9 cellular contexts compared by ENCODE assay signal in genomic region chrX:135050603-135051002, GRCh38. TPM values are rescaled to one million over a fixed set of nuclear protein-coding genes. Genes with fewer than 3 reads are reported as not detected.
DNase-seq lines count a peak whose midpoint lies in the region; ATAC-seq and TF ChIP-seq lines count a peak whose summit lies in the region.
"Had no signal": no experiment of that assay in that cellular context is flagged by ENCODE, and none has a peak within 500 bp of the region (broad histone marks: within the 10 kb centered on the region; RNA-seq: fewer than 3 reads in every experiment).

No MANE protein-coding gene starts in this region.

- H4K20me1 ChIP-seq in GM23248 (ENCODE audit: insufficient read depth) = no peaks in the 10 kb centered on the region; the same call in 1 of the 2 replicates

- H3K9me3 ChIP-seq in GM23248 (ENCODE audit: low read depth) (no peaks in the 10 kb centered on the region), T-helper 17 cell (ENCODE audit: control insufficient read depth, low read length, poor library complexity, severe bottlenecking) (no peaks in the 10 kb centered on the region), psoas muscle (no peaks in the 10 kb centered on the region)

- peak overlapping the region; percentile 85 for H3K27ac Mint-ChIP-seq in T-helper 17 cell

- no peak for TF ChIP-seq CTCF in epithelial cell of proximal tubule (conservative IDR thresholded peaks at IDR 0.05; ENCODE audit: low read depth, low read length)
- TF ChIP-seq CTCF in psoas muscle (IDR thresholded peaks at IDR 0.05) = no peak
- no peak for TF ChIP-seq CTCF in lower leg skin (IDR thresholded peaks at IDR 0.05)

- 8 to 12% methylated on average over 3 of the region's 3 CpGs for WGBS in GM23248 (ENCODE audit: low coverage in 1 of 2, low lambda C conversion rate in 2 of 2, missing lambda C conversion rate in 2 of 2), 2 experiments
- WGBS in psoas muscle, 3 donors = 55 to 60% (median 57%) methylated on average over 3 of the region's 3 CpGs
- WGBS in lower leg skin, 2 donors = 72 to 78% methylated on average over 3 of the region's 3 CpGs

- H3K4me3 Mint-ChIP-seq in T-helper 17 cell = peak overlapping the region; percentile 88

- H3K4me2 ChIP-seq in GM23248 (ENCODE audit: unreplicated experiment) = peak overlapping the region; percentile 78

- H3K9me2 ChIP-seq in GM23248 (ENCODE audit: insufficient read depth) = no peaks in the 10 kb centered on the region

- peaks cover 5% of the 10 kb centered on the region; the same call in 1 of the 2 replicates for H3F3A ChIP-seq in GM23248 (ENCODE audit: insufficient read depth)

- H3K27me3 ChIP-seq in GM23248 (replicated peaks; ENCODE audit: insufficient read depth) (no peaks in the 10 kb centered on the region), psoas muscle (ENCODE audit: insufficient read depth in 3 of 3, low read length in 2 of 3) (no peaks in the 10 kb centered on the region)

- H3K27me3 Mint-ChIP-seq in T-helper 17 cell = no peaks in the 10 kb centered on the region

- no peak overlapping the region for H3K27ac ChIP-seq in GM23248
- peak overlapping the region; percentile 82 for H3K27ac ChIP-seq in psoas muscle

- DNase-seq in GM23248 = no peak
- DNase-seq in T-helper 17 cell = no peak
- no peak for DNase-seq in epithelial cell of proximal tubule (ENCODE audit: low read depth)
- no peak for DNase-seq in psoas muscle
- no peak for DNase-seq in lower leg skin (ENCODE audit: low spot score in 2 of 2)
- no peak for DNase-seq in NCI-H1048 (lab: John Stamatoyannopoulos, UW)

- in situ Hi-C loops in GM23248 (cut with MboI) = no loop called here

- ATAC-seq in T-helper 17 cell (no peak), psoas muscle (no peak), GM21529 (IDR thresholded peaks at IDR 0.05; ENCODE audit: unreplicated experiment) (no peak), GM18498 (IDR thresholded peaks at IDR 0.05; ENCODE audit: unreplicated experiment) (no peak)

- H3K36me3 Mint-ChIP-seq in T-helper 17 cell (ENCODE audit: low read depth) = no peaks in the 10 kb centered on the region

- H3K4me1 Mint-ChIP-seq in T-helper 17 cell = peaks cover 11% of the 10 kb centered on the region

- no peaks in the 10 kb centered on the region for H3K36me3 ChIP-seq in GM23248 (ENCODE audit: low read depth)
- H3K36me3 ChIP-seq in psoas muscle (ENCODE audit: insufficient read depth in 1 of 2, low read depth in 1 of 2) = peaks cover 0 to 12% of the 10 kb centered on the region in 2 donors

- H3K4me1 ChIP-seq in GM23248 (ENCODE audit: insufficient read depth) = peaks cover 10% of the 10 kb centered on the region
- no peaks in the 10 kb centered on the region for H3K4me1 ChIP-seq in psoas muscle

- peak overlapping the region; percentile 90 for H3K9ac ChIP-seq in GM23248

- no peak overlapping the region for H2AFZ ChIP-seq in GM23248

- no peak for TF ChIP-seq POLR2A in lower leg skin (IDR thresholded peaks at IDR 0.05)

- peaks cover 29% of the 10 kb centered on the region for H3K79me2 ChIP-seq in GM23248 (ENCODE audit: insufficient read depth)

- H3K4me3 ChIP-seq in GM23248 = peak overlapping the region; percentile 83
- peak overlapping the region; percentile 66 for H3K4me3 ChIP-seq in epithelial cell of proximal tubule (ENCODE audit: low read depth, low read length)
- H3K4me3 ChIP-seq in psoas muscle = peak overlapping the region; percentile 69
- H3K4me3 ChIP-seq in lower leg skin (ENCODE audit: low read depth, poor library complexity, severe bottlenecking) = no peak overlapping the region

- intact Hi-C loops in psoas muscle (cut with DNase I) = no loop called here
- intact Hi-C loops in lower leg skin (cut with DNase I; ENCODE audit: low total_unique reads) = no loop called here

RNA-seq across cellular contexts. Expression of gene RTL8A, which starts 1.3 kb away (rescaled TPM):
- 19.3 and 23.0 TPM in 2 replicates for total RNA-seq in GM23248 (2014; rRNA removed; shearing (Covaris generic))
- polyA plus RNA-seq in GM23248 (2016; fragmentation: Nextera tagmentation; extraction: Ambion mirVana) (168 and 179 TPM in 2 replicates), psoas muscle (10 to 100 TPM; 27.0 to 60.0 (median 30.2) TPM)
- total RNA-seq in T-helper 17 cell (1 to 10 TPM; 5.6 to 7.8 TPM), epithelial cell of proximal tubule (23.8 and 40.1 TPM in 2 replicates), psoas muscle (10 to 100 TPM; 12.1 to 16.3 (median 15.6) TPM), lower leg skin (10 to 100 TPM; 15.9 to 39.4 (median 23.6) TPM)

RNA-seq across cellular contexts. Expression of gene RTL8C, which starts 18.4 kb away (rescaled TPM):
- total RNA-seq in GM23248 (2014; rRNA removed; shearing (Covaris generic)) = 102 and 141 TPM in 2 replicates
- 486 and 491 TPM in 2 replicates for polyA plus RNA-seq in GM23248 (2016; fragmentation: Nextera tagmentation; extraction: Ambion mirVana)
- 1 to 10 TPM; 5.2 to 9.7 TPM for total RNA-seq in T-helper 17 cell
- total RNA-seq in epithelial cell of proximal tubule = 87.6 and 148 TPM in 2 replicates
- total RNA-seq in psoas muscle = 100 to 1,000 TPM in 3 of 4 donors, 10 to 100 TPM in 1; 97.4 to 230 (median 149) TPM
- 100 to 1,000 TPM in 2 of 3 donors, 10 to 100 TPM in 1; 45.0 to 156 (median 102) TPM for polyA plus RNA-seq in psoas muscle
- 10 to 100 TPM; 37.3 to 54.5 (median 46.8) TPM for total RNA-seq in lower leg skin

RNA-seq across cellular contexts. Expression of gene RTL8B, which starts 28.3 kb away (rescaled TPM):
- total RNA-seq in GM23248 (2014; rRNA removed; shearing (Covaris generic)) = 8.6 and 14.3 TPM in 2 replicates
- polyA plus RNA-seq in GM23248 (2016; fragmentation: Nextera tagmentation; extraction: Ambion mirVana) (44.6 TPM in 2 replicates), psoas muscle (1 to 10 TPM; 5.2 to 6.3 (median 5.6) TPM)
- total RNA-seq in T-helper 17 cell (under 1 TPM in 1 of 2 donors, not detected in 1; 0.31 TPM), epithelial cell of proximal tubule (9.3 and 13.2 TPM in 2 replicates), psoas muscle (10 to 100 TPM in 2 of 4 donors, 1 to 10 TPM in 2; 6.9 to 12.6 (median 11.1) TPM), lower leg skin (10 to 100 TPM in 3 of 4 donors, 1 to 10 TPM in 1; 9.9 to 11.3 (median 10.7) TPM)
- total RNA-seq: HT1080 had no signal

RNA-seq across cellular contexts. Expression of gene SMIM10L2B, which starts 47.9 kb away (rescaled TPM):
- 0.25 TPM in 1 of 2 replicates, not detected in the other for total RNA-seq in GM23248 (2014; rRNA removed; shearing (Covaris generic))
- 0.09 and 0.15 TPM in 2 replicates for polyA plus RNA-seq in GM23248 (2016; fragmentation: Nextera tagmentation; extraction: Ambion mirVana)
- total RNA-seq in T-helper 17 cell = under 1 TPM; 0.26 to 0.37 TPM
- total RNA-seq in epithelial cell of proximal tubule = 1.1 and 1.3 TPM in 2 replicates
- total RNA-seq in psoas muscle = 1 to 10 TPM in 1 of 4 donors, under 1 TPM in 3; 0.42 to 1.5 (median 0.55) TPM
- polyA plus RNA-seq in psoas muscle = under 1 TPM; 0.22 to 0.31 (median 0.24) TPM
- 1 to 10 TPM in 3 of 4 donors, under 1 TPM in 1; 0.93 to 2.9 (median 2.1) TPM for total RNA-seq in lower leg skin

RNA-seq across cellular contexts. Expression of gene SMIM10, which starts 59.8 kb away (rescaled TPM):
- 2.9 and 3.8 TPM in 2 replicates for total RNA-seq in GM23248 (2014; rRNA removed; shearing (Covaris generic))
- polyA plus RNA-seq in GM23248 (2016; fragmentation: Nextera tagmentation; extraction: Ambion mirVana) (6.7 and 7.1 TPM in 2 replicates), psoas muscle (1 to 10 TPM; 1.7 to 2.7 (median 2.6) TPM)
- total RNA-seq in T-helper 17 cell (not detected), epithelial cell of proximal tubule (2.5 and 5.5 TPM in 2 replicates), psoas muscle (1 to 10 TPM; 1.6 to 2.1 (median 2.0) TPM), lower leg skin (1 to 10 TPM in 1 of 4 donors, under 1 TPM in 1, not detected in 2; 0.56 to 2.7 TPM)
- total RNA-seq: HT1080 had no signal
